In genomic region chr4:88158038-88158359, GRCh38 we compare ENCODE assay signal across 8 cellular contexts. TPM values are rescaled to one million over a fixed set of nuclear protein-coding genes. Genes with fewer than 3 reads are reported as not detected.
A peak's percentile ranks its signal among the peaks of the same experiment; 100 is the strongest.
DNase-seq lines count a peak whose midpoint lies in the region; ATAC-seq, FAIRE-seq and TF ChIP-seq lines count a peak whose summit lies in the region.

No MANE protein-coding gene starts in this region.

- no peak for FAIRE-seq in astrocyte (lab: Jason Lieb, UNC)

- H2BK5ac ChIP-seq in mesendoderm (ENCODE audit: low read length): no peak overlapping the region

- H3K36me3 Mint-ChIP-seq in astrocyte (ENCODE audit: low read depth, unreplicated experiment): no peaks in the 10 kb centered on the region

- POLR2A ChIA-PET in AG04449 (lab: Yijun Ruan, JAX) (no interaction called here), HCT116 (lab: Charles Lee) (no interaction called here)

- peak overlapping the region; percentile 95 for H2AFZ ChIP-seq in HCT116 (ENCODE audit: low read depth, low read length, poor library complexity, severe bottlenecking)
- H2AFZ ChIP-seq in astrocyte (ENCODE audit: low read depth, low read length): peak overlapping the region; percentile 99

- peaks cover 3% of the 10 kb centered on the region for H3K4me1 Mint-ChIP-seq in astrocyte (ENCODE audit: low read depth, unreplicated experiment)

- intact Hi-C loops in HCT116 (cut with micrococcal nuclease): no loop called here

- H3K27me3 ChIP-seq in HCT116 (ENCODE audit: insufficient read depth, low read length) (no peaks in the 10 kb centered on the region), astrocyte (ENCODE audit: insufficient read depth, low read length) (no peaks in the 10 kb centered on the region), mesendoderm (ENCODE audit: insufficient read depth, low read length, poor library complexity) (no peaks in the 10 kb centered on the region)

- H3K4ac ChIP-seq in mesendoderm (ENCODE audit: low read depth, low read length): no peak overlapping the region

- H3K27ac Mint-ChIP-seq in astrocyte (ENCODE audit: unreplicated experiment): no peak overlapping the region

- no peak for ATAC-seq in HCT116

- H3K9me3 Mint-ChIP-seq in astrocyte (ENCODE audit: unreplicated experiment): no peaks in the 10 kb centered on the region

- H3K9ac ChIP-seq in HCT116 (ENCODE audit: low read length): peak overlapping the region; percentile 66; the same call in 1 of the 2 replicates
- H3K9ac ChIP-seq in astrocyte (ENCODE audit: low read length): peak overlapping the region; percentile 75
- H3K9ac ChIP-seq in mesendoderm (ENCODE audit: low read length): peak overlapping the region; percentile 82

- H3K56ac ChIP-seq in mesendoderm (ENCODE audit: low read length): peak overlapping the region; percentile 95

- H3K4me1 ChIP-seq in HCT116 (ENCODE audit: control insufficient read depth in 1 of 2, insufficient read depth in 2 of 2, low read length in 2 of 2): peaks cover 0 to 23% of the 10 kb centered on the region in 2 experiments; a peak in 3 of 4 replicates
- peaks cover 4% of the 10 kb centered on the region for H3K4me1 ChIP-seq in astrocyte (ENCODE audit: insufficient read depth, low read length)
- no peaks in the 10 kb centered on the region for H3K4me1 ChIP-seq in mesendoderm (ENCODE audit: control insufficient read depth, low read depth, low read length)

- H3K4me3 ChIP-seq in AG04449 (ENCODE audit: low read depth, low read length) (peak overlapping the region; percentile 64), HCT116 (replicated peaks in 1 of 2; ENCODE audit: low read depth in 1 of 2, low read length in 2 of 2) (peak overlapping the region; percentile 58 to 77), astrocyte (ENCODE audit: insufficient read depth, low read depth, low read length) (peak overlapping the region; percentile 75), mesendoderm (ENCODE audit: low read length) (peak overlapping the region; percentile 60)

- RAD21 ChIA-PET in HCT116 (lab: Charles Lee; ENCODE audit: low non-redundant PET in 1 of 2, low total read pairs in 2 of 2, uncharacterized antibody in 2 of 2, unreplicated experiment in 2 of 2): no interaction called here

- H3K4me2 ChIP-seq in HCT116 (ENCODE audit: low read length) (peak overlapping the region; percentile 96), astrocyte (ENCODE audit: low read length) (peak overlapping the region; percentile 100), mesendoderm (ENCODE audit: low read length) (peak overlapping the region; percentile 92)

- H4K20me1 ChIP-seq in HCT116 (ENCODE audit: insufficient read depth): no peaks in the 10 kb centered on the region
- H4K20me1 ChIP-seq in astrocyte (ENCODE audit: insufficient read depth, low read length): no peaks in the 10 kb centered on the region

- H3K23ac ChIP-seq in mesendoderm (ENCODE audit: low read length): no peak overlapping the region

- no TSS peak for BruUV-seq in HCT116 (replicated peaks; lab: Mats Ljungman, UMichigan)

- no peak overlapping the region for H4K5ac ChIP-seq in mesendoderm (ENCODE audit: low read length)

- TF ChIP-seq POLR2A in HCT116 (IDR thresholded peaks at IDR 0.05; ENCODE audit: borderline replicate concordance, extremely low read depth, insufficient read depth, insufficient read length): no peak

- no peaks in the 10 kb centered on the region for H3K9me2 ChIP-seq in HCT116 (ENCODE audit: insufficient read depth)

- H3K9me3 ChIP-seq in HCT116 (ENCODE audit: control insufficient read depth in 1 of 2, insufficient read depth in 1 of 2, low read depth in 1 of 2, low read length in 2 of 2) (no peaks in the 10 kb centered on the region), astrocyte (ENCODE audit: insufficient read depth, low read depth, low read length) (no peaks in the 10 kb centered on the region)

- no peaks in the 10 kb centered on the region for H3K36me3 ChIP-seq in HCT116 (ENCODE audit: control insufficient read depth in 1 of 2, insufficient read depth in 2 of 2, low read length in 2 of 2)
- H3K36me3 ChIP-seq in astrocyte (ENCODE audit: insufficient read depth, low read length): no peaks in the 10 kb centered on the region
- no peaks in the 10 kb centered on the region for H3K36me3 ChIP-seq in mesendoderm (ENCODE audit: control insufficient read depth, insufficient read depth, low read length)

- H2BK120ac ChIP-seq in mesendoderm (ENCODE audit: low read depth, low read length): no peak overlapping the region

- TF ChIP-seq RAD21 in HCT116 (IDR thresholded peaks at IDR 0.05; ENCODE audit: low read depth): no peak

- H3K27ac ChIP-seq in HCT116 (ENCODE audit: low read depth, low read length) (no peak overlapping the region), astrocyte (ENCODE audit: low read depth, low read length) (no peak overlapping the region), mesendoderm (ENCODE audit: low read depth, low read length) (peak overlapping the region; percentile 92)

- DNase-seq in AG04449 (ENCODE audit: low read depth, low spot score) (no peak), HCT116 (ENCODE audit: low read depth, low spot score) (no peak), astrocyte (ENCODE audit: low read depth) (no peak), mesendoderm (no peak), NCI-H146 treated with DMSO at 0.1 percent for 48 hours (lab: John Stamatoyannopoulos, UW; ENCODE audit: unreplicated experiment) (no peak), cerebellar cortex (ENCODE audit: low spot score) (no peak), NCI-H446 treated with DMSO at 0.1 percent for 48 hours (lab: John Stamatoyannopoulos, UW) (no peak)
- no peak for DNase-seq in stimulated activated CD4-positive, alpha-beta T cell treated with anti-CD3 and anti-CD28 coated beads, Interleukin-15, amount 100 ng/mL, for 24 hours

- no CpG with 5 or more reads among the region's 6 CpGs for WGBS in mesendoderm (ENCODE audit: extremely low coverage, insufficient coverage, low lambda C conversion rate)

- no peaks in the 10 kb centered on the region for H3K79me1 ChIP-seq in mesendoderm (ENCODE audit: low read length)

- no peaks in the 10 kb centered on the region for H3K79me2 ChIP-seq in HCT116 (ENCODE audit: insufficient read depth, low read length)
- no peaks in the 10 kb centered on the region for H3K79me2 ChIP-seq in astrocyte (ENCODE audit: insufficient read depth, low read length)
- peaks cover 2% of the 10 kb centered on the region for H3K79me2 ChIP-seq in mesendoderm (ENCODE audit: control insufficient read depth, insufficient read depth, low read length)

- no peak overlapping the region for H2BK15ac ChIP-seq in mesendoderm (replicated peaks; ENCODE audit: low read depth)

- CTCF ChIA-PET in AG04449 (lab: Yijun Ruan, JAX): interaction anchor here (1.4 kb wide), 1 partner anchor 53 kb away, joined by 4 read pairs; no protein-coding TSS in a partner anchor
- CTCF ChIA-PET in HCT116 (lab: Charles Lee): interaction anchor here (0.7 kb wide), 1 partner anchor 125 kb away, joined by 3 read pairs; no protein-coding TSS in a partner anchor

- H3K27me3 Mint-ChIP-seq in astrocyte (ENCODE audit: low read depth, unreplicated experiment): peaks cover 11% of the 10 kb centered on the region

- H4K8ac ChIP-seq in mesendoderm (ENCODE audit: low read depth, low read length): no peak overlapping the region

- TF ChIP-seq CTCF in AG04449 (IDR thresholded peaks at IDR 0.05; ENCODE audit: insufficient read depth, low read length, missing control alignments) (no peak), HCT116 (IDR thresholded peaks at IDR 0.05 in 2 of 3, conservative IDR thresholded peaks at IDR 0.05 in 1 of 3; ENCODE audit: borderline replicate concordance in 1 of 3, insufficient read depth in 1 of 3, low read depth in 2 of 3, low read length in 2 of 3) (no peak), astrocyte (IDR thresholded peaks at IDR 0.05; ENCODE audit: insufficient read depth, low read depth, low read length) (no peak)

- H3K4me3 Mint-ChIP-seq in astrocyte (ENCODE audit: unreplicated experiment): peak overlapping the region; percentile 82

- H2AK5ac ChIP-seq in mesendoderm (ENCODE audit: low read length): no peak overlapping the region

- peak overlapping the region; percentile 43 for H3K18ac ChIP-seq in mesendoderm (ENCODE audit: low read length)

TF ChIP-seq in HCT116, 20 proteins besides CTCF, POLR2A, EP300 and RAD21 (continues in another document):
- TF ChIP-seq ELF1 (IDR thresholded peaks at IDR 0.05; ENCODE audit: borderline replicate concordance, low read depth) (no peak), FOSL1 (IDR thresholded peaks at IDR 0.05; ENCODE audit: low read depth) (no peak), CBX3 (IDR thresholded peaks at IDR 0.05; ENCODE audit: low read depth) (no peak), YY1 (IDR thresholded peaks at IDR 0.05; ENCODE audit: extremely low read depth, insufficient replicate concordance, low read depth, low read length) (no peak), EGR1 (IDR thresholded peaks at IDR 0.05; ENCODE audit: low read depth) (no peak), ATF3 (IDR thresholded peaks at IDR 0.05) (no peak)
- TF ChIP-seq, protein P1, sequence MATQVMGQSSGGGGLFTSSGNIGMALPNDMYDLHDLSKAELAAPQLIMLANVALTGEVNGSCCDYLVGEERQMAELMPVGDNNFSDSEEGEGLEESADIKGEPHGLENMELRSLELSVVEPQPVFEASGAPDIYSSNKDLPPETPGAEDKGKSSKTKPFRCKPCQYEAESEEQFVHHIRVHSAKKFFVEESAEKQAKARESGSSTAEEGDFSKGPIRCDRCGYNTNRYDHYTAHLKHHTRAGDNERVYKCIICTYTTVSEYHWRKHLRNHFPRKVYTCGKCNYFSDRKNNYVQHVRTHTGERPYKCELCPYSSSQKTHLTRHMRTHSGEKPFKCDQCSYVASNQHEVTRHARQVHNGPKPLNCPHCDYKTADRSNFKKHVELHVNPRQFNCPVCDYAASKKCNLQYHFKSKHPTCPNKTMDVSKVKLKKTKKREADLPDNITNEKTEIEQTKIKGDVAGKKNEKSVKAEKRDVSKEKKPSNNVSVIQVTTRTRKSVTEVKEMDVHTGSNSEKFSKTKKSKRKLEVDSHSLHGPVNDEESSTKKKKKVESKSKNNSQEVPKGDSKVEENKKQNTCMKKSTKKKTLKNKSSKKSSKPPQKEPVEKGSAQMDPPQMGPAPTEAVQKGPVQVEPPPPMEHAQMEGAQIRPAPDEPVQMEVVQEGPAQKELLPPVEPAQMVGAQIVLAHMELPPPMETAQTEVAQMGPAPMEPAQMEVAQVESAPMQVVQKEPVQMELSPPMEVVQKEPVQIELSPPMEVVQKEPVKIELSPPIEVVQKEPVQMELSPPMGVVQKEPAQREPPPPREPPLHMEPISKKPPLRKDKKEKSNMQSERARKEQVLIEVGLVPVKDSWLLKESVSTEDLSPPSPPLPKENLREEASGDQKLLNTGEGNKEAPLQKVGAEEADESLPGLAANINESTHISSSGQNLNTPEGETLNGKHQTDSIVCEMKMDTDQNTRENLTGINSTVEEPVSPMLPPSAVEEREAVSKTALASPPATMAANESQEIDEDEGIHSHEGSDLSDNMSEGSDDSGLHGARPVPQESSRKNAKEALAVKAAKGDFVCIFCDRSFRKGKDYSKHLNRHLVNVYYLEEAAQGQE (IDR thresholded peaks at IDR 0.05; ENCODE audit: low read depth): no peak

RNA-seq across cellular contexts. Expression of gene ABCG2, which starts 0.4 kb away (rescaled TPM):
- total RNA-seq in HCT116 (2021; ENCODE audit: unreplicated experiment): 0.44 TPM
- 0.47 and 0.56 TPM in 2 replicates for polyA plus RNA-seq in HCT116 (2012)
- 0.34 and 2.5 TPM in 2 replicates for total RNA-seq in astrocyte
- 19.2 TPM for polyA plus RNA-seq in mesendoderm (2013, experiment 1 of 2)
- polyA plus RNA-seq in mesendoderm (2013, experiment 2 of 2): 19.5 TPM
